Comparison of ENCODE assay signal across 13 cellular contexts in the genomic region with DNA sequence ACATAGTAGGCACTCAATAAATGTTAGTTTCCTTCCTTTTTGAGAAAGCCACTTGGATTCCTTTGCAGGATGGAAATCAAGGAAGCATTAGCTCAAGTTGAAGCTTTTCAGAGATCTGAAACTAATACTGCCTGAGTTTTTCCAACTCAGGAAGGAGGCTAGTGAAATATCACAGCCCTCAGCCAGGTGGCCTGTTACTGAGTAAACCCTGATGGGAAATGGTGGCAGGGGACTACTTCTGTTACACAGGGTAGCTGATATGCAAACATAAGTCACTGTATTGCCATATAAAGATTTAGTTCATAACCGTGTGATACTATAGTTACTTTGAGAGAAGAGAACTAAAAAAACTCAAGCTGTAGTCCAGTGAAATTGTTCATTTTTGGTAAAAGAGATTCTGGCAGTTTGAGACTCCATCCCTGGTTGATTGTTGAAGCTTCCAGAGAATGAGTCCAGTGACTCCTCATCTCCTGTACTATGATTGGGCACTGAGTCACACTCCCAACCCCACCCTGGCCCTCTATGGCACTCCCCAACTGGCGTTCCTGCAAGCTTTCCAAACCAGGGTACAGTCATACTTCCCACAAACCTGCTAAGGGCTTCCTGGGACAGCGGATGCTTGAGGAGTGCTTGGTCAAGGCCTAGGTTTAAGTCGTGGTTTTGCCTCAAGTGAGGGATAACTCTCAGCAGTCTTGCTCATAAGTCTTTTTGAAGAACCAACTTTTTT.
DNase-seq lines count a peak whose midpoint lies in the region; ATAC-seq, FAIRE-seq and TF ChIP-seq lines count a peak whose summit lies in the region.
"Had no signal": no experiment of that assay in that cellular context is flagged by ENCODE, and none has a peak within 500 bp of the region (broad histone marks: within the 10 kb centered on the region; RNA-seq: fewer than 3 reads in every experiment).

No MANE protein-coding gene starts in this region.

- no peaks in the 10 kb centered on the region for H3K27me3 ChIP-seq in AG04450 (ENCODE audit: control insufficient read depth, insufficient read depth, low read length)
- H3K27me3 ChIP-seq: BE2C had no signal

- POLR2A ChIA-PET in AG04450 (lab: Yijun Ruan, JAX) (no interaction called here), RWPE1 (lab: Yijun Ruan, JAX; ENCODE audit: low non-redundant PET) (no interaction called here)

- no peak overlapping the region for H3K4me3 ChIP-seq in AG04450 (ENCODE audit: low read depth, low read length)
- no peak overlapping the region for H3K4me3 ChIP-seq in fibroblast of pulmonary artery (replicated peaks; ENCODE audit: low read depth, low read length)

- DNase-seq in AG04450 (ENCODE audit: low read depth, low spot score) = peak; percentile 11
- DNase-seq in H54 (ENCODE audit: insufficient read length, low spot score) = peak; percentile 14
- peak; percentile 78 for DNase-seq in RWPE1 (ENCODE audit: low spot score)
- peak; percentile 62 for DNase-seq in fibroblast of pulmonary artery (ENCODE audit: low read depth)
- DNase-seq: activated T-cell treated with anti-CD3 and anti-CD28 coated beads, Interleukin-2, amount 50 U/mL, for 1 hour; BE2C; KG1; NCI-H524 treated with DMSO at 0.1 percent for 48 hours; stimulated activated naive CD4-positive, alpha-beta T cell had no signal

- FAIRE-seq in H54 (lab: Jason Lieb, UNC) = no peak

- CTCF ChIA-PET in AG04450 (lab: Charles Lee) = no interaction called here
- CTCF ChIA-PET in RWPE1 (lab: Yijun Ruan, JAX) = no interaction called here

- TF ChIP-seq POLR2A in H54 (IDR thresholded peaks at IDR 0.05; ENCODE audit: low read depth, low read length) = no peak

- ATAC-seq in GM19035 (IDR thresholded peaks at IDR 0.05; ENCODE audit: unreplicated experiment) = no peak
- ATAC-seq in GM21360 (IDR thresholded peaks at IDR 0.05; ENCODE audit: unreplicated experiment) = no peak
- ATAC-seq in HG02642 (IDR thresholded peaks at IDR 0.05; ENCODE audit: poor library complexity, unreplicated experiment) = no peak
- no peak for ATAC-seq in HG03439 (IDR thresholded peaks at IDR 0.05; ENCODE audit: unreplicated experiment)

- H3K27ac ChIP-seq in AG04450 (ENCODE audit: low read depth, low read length) = peak overlapping the region; percentile 31
- H3K27ac ChIP-seq in RWPE1 = peak overlapping the region; percentile 47; the same call in 1 of the 2 replicates

- TF ChIP-seq CTCF in AG04450 (IDR thresholded peaks at IDR 0.05; ENCODE audit: low read depth, low read length) (no peak), RWPE1 (conservative IDR thresholded peaks at IDR 0.05; ENCODE audit: low read depth) (no peak), fibroblast of pulmonary artery (IDR thresholded peaks at IDR 0.05; ENCODE audit: low read length, missing control alignments) (no peak)

- no peaks in the 10 kb centered on the region for H3K9me3 ChIP-seq in AG04450 (ENCODE audit: control insufficient read depth, insufficient read depth, low read length)
- H3K9me3 ChIP-seq: BE2C had no signal

Comparison
In these comparisons a context has a peak if more than half of its experiments do, and no peak if none do; other contexts are left out.
1. DNase-seq: peak in every context shown above with its lines; median percentile 78 in RWPE1; 62 in fibroblast of pulmonary artery; 14 in H54; 11 in AG04450.